ENCODE assay signal across 8 cellular contexts in the genomic region with DNA sequence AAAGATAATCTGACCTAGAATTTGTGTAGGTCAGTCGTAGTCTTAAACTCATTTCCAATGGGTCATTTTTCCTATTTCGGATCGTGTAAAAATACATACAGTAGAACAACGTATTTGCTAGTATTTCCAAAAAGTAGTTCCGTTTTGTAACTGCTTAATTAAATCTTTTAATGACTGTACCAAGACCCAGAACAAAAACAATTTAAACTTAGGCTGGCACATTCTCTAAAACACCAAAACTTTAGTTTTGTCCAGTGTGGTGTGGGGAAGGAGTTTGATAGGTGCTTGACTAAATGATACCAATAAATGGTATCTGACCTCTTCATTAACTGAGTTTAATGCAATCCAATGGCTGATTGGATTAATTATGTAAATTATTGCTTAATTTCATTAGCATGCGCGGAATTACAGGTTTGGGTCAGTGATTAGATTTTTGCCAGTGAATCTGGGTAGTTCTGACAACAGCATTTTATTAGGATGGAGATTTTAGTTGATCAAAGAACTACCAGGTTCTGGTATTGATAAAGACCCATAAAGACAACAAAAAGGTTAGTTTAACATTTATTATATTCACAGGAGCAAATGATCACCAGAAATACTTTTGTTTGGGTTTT. TPM values are rescaled to one million over a fixed set of nuclear protein-coding genes. Genes with fewer than 3 reads are reported as not detected.
DNase-seq lines count a peak whose midpoint lies in the region; ATAC-seq and TF ChIP-seq lines count a peak whose summit lies in the region.

No MANE protein-coding gene starts in this region.

- DNase-seq in IMR-90 (no peak), adipocyte (ENCODE audit: low read depth) (no peak), lower lobe of right lung (no peak), Peyer's patch (no peak), GM03348 (ENCODE audit: low spot score) (no peak)
- no peak for DNase-seq in activated T-cell treated with anti-CD3 and anti-CD28 coated beads, Interleukin-2, amount 50 U/mL, for 1 hour

- H2BK120ac ChIP-seq in IMR-90 (ENCODE audit: low read depth, low read length): no peak overlapping the region

- H3K4me2 ChIP-seq in BLaER1 (peak overlapping the region; percentile 87), IMR-90 (ENCODE audit: low read depth, low read length) (peak overlapping the region; percentile 64)

- H3K14ac ChIP-seq in IMR-90 (replicated peaks; ENCODE audit: low read depth, low read length): no peak overlapping the region

- TF ChIP-seq POLR2A in IMR-90 (IDR thresholded peaks at IDR 0.05; ENCODE audit: low read depth, low read length) (no peak), Peyer's patch (IDR thresholded peaks at IDR 0.05) (no peak)

- BruUV-seq in IMR-90 (replicated peaks; lab: Mats Ljungman, UMichigan): no TSS peak

- H3K56ac ChIP-seq in IMR-90 (ENCODE audit: extremely low read depth, insufficient read depth, low read length): no peak overlapping the region

- 0 out of 2 replicates have a peak, but pooled peaks cover 3% of the 10 kb centered on the region for H3K9me1 ChIP-seq in IMR-90 (ENCODE audit: insufficient read depth, low read length)

- H3K27me3 ChIP-seq in BLaER1 (no peaks in the 10 kb centered on the region), IMR-90 (ENCODE audit: control insufficient read depth, insufficient read depth, low read length) (no peaks in the 10 kb centered on the region), adipocyte (replicated peaks; ENCODE audit: control insufficient read depth, insufficient read depth, low read length) (no peaks in the 10 kb centered on the region), lower lobe of right lung (ENCODE audit: low read depth) (peaks cover 34% of the 10 kb centered on the region), Peyer's patch (no peaks in the 10 kb centered on the region)

- H2AK5ac ChIP-seq in IMR-90 (ENCODE audit: low read depth, low read length): no peak overlapping the region

- H3K36me3 ChIP-seq in BLaER1: no peaks in the 10 kb centered on the region
- H3K36me3 ChIP-seq in IMR-90 (ENCODE audit: control insufficient read depth, insufficient read depth, low read length): no peaks in the 10 kb centered on the region
- H3K36me3 ChIP-seq in adipocyte (ENCODE audit: control insufficient read depth, insufficient read depth, low read length, severe bottlenecking): no peaks in the 10 kb centered on the region
- H3K36me3 ChIP-seq in lower lobe of right lung: no peaks in the 10 kb centered on the region
- H3K36me3 ChIP-seq in Peyer's patch: no peaks in the 10 kb centered on the region

- H2BK15ac ChIP-seq in IMR-90 (ENCODE audit: low read depth, low read length): no peak overlapping the region

- H4K8ac ChIP-seq in IMR-90 (ENCODE audit: low read depth in 2 of 2, low read length in 2 of 2): no peak overlapping the region

- H2AK9ac ChIP-seq in IMR-90 (replicated peaks; ENCODE audit: low read depth, low read length, poor library complexity): no peak overlapping the region

- no peak overlapping the region for H3K4ac ChIP-seq in IMR-90 (ENCODE audit: low read depth, low read length)

- peak overlapping the region; percentile 6 for H2BK5ac ChIP-seq in IMR-90 (ENCODE audit: low read depth, low read length, poor library complexity, severe bottlenecking)

- H3K9ac ChIP-seq in BLaER1: peak overlapping the region; percentile 99
- H3K9ac ChIP-seq in IMR-90 (ENCODE audit: low read depth, low read length): no peak overlapping the region
- peak overlapping the region; percentile 41 for H3K9ac ChIP-seq in adipocyte (ENCODE audit: low read length)

- peaks cover 5% of the 10 kb centered on the region; the same call in 1 of the 2 replicates for H4K20me1 ChIP-seq in BLaER1
- no peaks in the 10 kb centered on the region for H4K20me1 ChIP-seq in IMR-90 (ENCODE audit: insufficient read depth, low read length)

- H2BK20ac ChIP-seq in IMR-90 (ENCODE audit: low read depth, low read length): no peak overlapping the region

- intact Hi-C loops in IMR-90 (cut with micrococcal nuclease): loop anchor here (2.0 to 10.0 kb wide), 3 partner anchors 19 to 744 kb away; a partner anchor contains a TSS
- intact Hi-C loops in lower lobe of right lung (cut with DNase I): no loop called here

- no peaks in the 10 kb centered on the region for H3K9me3 ChIP-seq in BLaER1
- H3K9me3 ChIP-seq in IMR-90 (ENCODE audit: control insufficient read depth, insufficient read depth, low read length): no peaks in the 10 kb centered on the region
- no peaks in the 10 kb centered on the region for H3K9me3 ChIP-seq in adipocyte (ENCODE audit: control insufficient read depth, low read length)
- H3K9me3 ChIP-seq in lower lobe of right lung: no peaks in the 10 kb centered on the region
- no peaks in the 10 kb centered on the region for H3K9me3 ChIP-seq in Peyer's patch

- ATAC-seq in IMR-90 (ENCODE audit: low read depth) (no peak), lower lobe of right lung (no peak), HG03520 (IDR thresholded peaks at IDR 0.05; ENCODE audit: unreplicated experiment) (no peak)

- H3K79me1 ChIP-seq in IMR-90 (ENCODE audit: low read depth in 1 of 2, low read length in 2 of 2): peaks cover 0 to 6% of the 10 kb centered on the region in 2 experiments; a peak in 1 of 4 replicates

- H3K23ac ChIP-seq in IMR-90 (ENCODE audit: low read depth, low read length): peak overlapping the region; percentile 37; the same call in 1 of the 2 replicates

- H3K4me1 ChIP-seq in BLaER1 (peaks cover 38% of the 10 kb centered on the region), IMR-90 (ENCODE audit: control insufficient read depth, insufficient read depth, low read length) (peaks cover 5% of the 10 kb centered on the region), adipocyte (ENCODE audit: control insufficient read depth, insufficient read depth, low read length) (peaks cover 29% of the 10 kb centered on the region), lower lobe of right lung (peaks cover 30% of the 10 kb centered on the region), Peyer's patch (peaks cover 0 to 10% (median 2%) of the 10 kb centered on the region in 4 donors)

- H4K91ac ChIP-seq in IMR-90 (ENCODE audit: insufficient read depth, low read depth, low read length): no peak overlapping the region

- POLR2A ChIA-PET in IMR-90 (lab: Charles Lee; ENCODE audit: unreplicated experiment): interaction anchor here (1.0 to 1.8 kb wide), 3 partner anchors 19 to 67 kb away, joined by 5 to 13 read pairs (median 10); a partner anchor contains a TSS

- WGBS in IMR-90 (ENCODE audit: extremely low coverage in 2 of 2, insufficient read length in 1 of 2), 2 experiments: no CpG with 5 or more reads among the region's 7 CpGs

- dilution Hi-C loops in IMR-90 (cut with HindIII; ENCODE audit: low sequenced_read_pairs, unreplicated experiment): loop anchor here (25.0 kb wide), 1 partner anchor 754 kb away; a partner anchor contains a TSS

- H3K4me3 ChIP-seq in BLaER1: peak overlapping the region; percentile 86
- H3K4me3 ChIP-seq in IMR-90 (ENCODE audit: insufficient read depth, low read depth, low read length): peak overlapping the region; percentile 25; the same call in 1 of the 2 replicates
- peak overlapping the region; percentile 83 for H3K4me3 ChIP-seq in adipocyte (ENCODE audit: low read length)
- H3K4me3 ChIP-seq in lower lobe of right lung: peak overlapping the region; percentile 35
- peak overlapping the region in 2 of 4 donors; percentile 15 to 55 for H3K4me3 ChIP-seq in Peyer's patch

- no peak overlapping the region for H3K18ac ChIP-seq in IMR-90 (ENCODE audit: low read depth, low read length)

- in situ Hi-C loops in IMR-90 (cut with MboI; ENCODE audit: low sequenced_read_pairs): loop anchor here (5.0 to 10.0 kb wide), 3 partner anchors 84 to 744 kb away; a partner anchor contains a TSS

- H3K27ac ChIP-seq in BLaER1: peak overlapping the region; percentile 98
- H3K27ac ChIP-seq in IMR-90 (ENCODE audit: insufficient read depth, low read length): peak overlapping the region; percentile 40; the same call in 1 of the 2 replicates
- H3K27ac ChIP-seq in lower lobe of right lung: no peak overlapping the region
- H3K27ac ChIP-seq in Peyer's patch: peak overlapping the region in 2 of 4 donors; percentile 51 to 55

- no peak overlapping the region for H4K5ac ChIP-seq in IMR-90 (ENCODE audit: low read depth, low read length)

- TF ChIP-seq RAD21 in IMR-90 (IDR thresholded peaks at IDR 0.05; ENCODE audit: low read length): no peak

- no peak for TF ChIP-seq CTCF in IMR-90 (conservative IDR thresholded peaks at IDR 0.05; ENCODE audit: low read depth, low read length)
- no peak for TF ChIP-seq CTCF in lower lobe of right lung (IDR thresholded peaks at IDR 0.05)
- no peak for TF ChIP-seq CTCF in Peyer's patch (IDR thresholded peaks at IDR 0.05)

- H2AFZ ChIP-seq in IMR-90 (replicated peaks; ENCODE audit: low read length, poor library complexity): no peak overlapping the region

- CTCF ChIA-PET in IMR-90 (lab: Yijun Ruan, JAX): no interaction called here

TF ChIP-seq in IMR-90, 13 proteins besides CTCF, POLR2A, EP300 and RAD21:
- TF ChIP-seq CHD1 (IDR thresholded peaks at IDR 0.05; ENCODE audit: low read depth, low read length): no peak

RNA-seq across cellular contexts. Expression of a gene that starts 20.8 kb away (rescaled TPM):
- not detected in 2 replicates for total RNA-seq in IMR-90 (2012; rRNA removed)
- polyA plus RNA-seq in IMR-90 (2012; rRNA removed): not detected in 2 replicates
- not detected in 2 replicates for polyA plus RNA-seq in IMR-90 (2012; cell fraction: cytosol; rRNA removed)
- not detected in 2 replicates for polyA plus RNA-seq in IMR-90 (2012; cell fraction: nucleus; rRNA removed; ENCODE audit: low replicate concordance)
- not detected for total RNA-seq in lower lobe of right lung
- not detected for total RNA-seq in Peyer's patch
